8 cellular contexts compared by ENCODE assay signal in genomic region chr12:47740536-47741339, GRCh38. TPM values are rescaled to one million over a fixed set of nuclear protein-coding genes. Genes with fewer than 3 reads are reported as not detected.
DNase-seq lines count a peak whose midpoint lies in the region; ATAC-seq and TF ChIP-seq lines count a peak whose summit lies in the region.

No MANE protein-coding gene starts in this region.

- no peak for TF ChIP-seq CTCF in chondrocyte (IDR thresholded peaks at IDR 0.05)
- no peak for TF ChIP-seq CTCF in glutamatergic neuron (IDR thresholded peaks at IDR 0.05; ENCODE audit: partially characterized antibody, unreplicated experiment)

- peaks cover 27% of the 10 kb centered on the region for H3K27me3 Mint-ChIP-seq in chondrocyte (ENCODE audit: low read depth)
- H3K27me3 Mint-ChIP-seq in glutamatergic neuron (ENCODE audit: unreplicated experiment), result peaks cover 21% of the 10 kb centered on the region

- H3K4me3 Mint-ChIP-seq in chondrocyte (ENCODE audit: unreplicated experiment) (no peak overlapping the region), glutamatergic neuron (ENCODE audit: unreplicated experiment) (no peak overlapping the region)

- ATAC-seq in GM21529 (IDR thresholded peaks at IDR 0.05; ENCODE audit: unreplicated experiment), result peak; percentile 47

- H3K36me3 Mint-ChIP-seq in chondrocyte (ENCODE audit: low read depth), result no peaks in the 10 kb centered on the region
- no peaks in the 10 kb centered on the region for H3K36me3 Mint-ChIP-seq in glutamatergic neuron (ENCODE audit: unreplicated experiment)

- H3K9me3 Mint-ChIP-seq in chondrocyte (ENCODE audit: low read depth) (no peaks in the 10 kb centered on the region), glutamatergic neuron (ENCODE audit: unreplicated experiment) (peaks cover 22% of the 10 kb centered on the region)

- H3K4me1 Mint-ChIP-seq in chondrocyte (ENCODE audit: low read depth) (peaks cover 28% of the 10 kb centered on the region), glutamatergic neuron (ENCODE audit: low read depth, unreplicated experiment) (peaks cover 16% of the 10 kb centered on the region)

- DNase-seq in DMS53 treated with DMSO at 0.1 percent for 48 hours (lab: John Stamatoyannopoulos, UW; ENCODE audit: unreplicated experiment), result peak; percentile 86
- peak; percentile 70 for DNase-seq in NAMALWA (ENCODE audit: low spot score)
- peak; percentile 17 to 33 for DNase-seq in lung microvascular endothelial cell (ENCODE audit: low read depth in 2 of 2)
- DNase-seq in chondrocyte (ENCODE audit: low spot score), result no peak
- DNase-seq in epidermal melanocyte (ENCODE audit: insufficient read length, low spot score), result no peak
- no peak for DNase-seq in activated CD8-positive, alpha-beta memory T cell treated with anti-CD3 and anti-CD28 coated beads, Interleukin-2, amount 50 U/mL, for 4 hours
- no peak for DNase-seq in glutamatergic neuron

- no peak overlapping the region for H3K27ac Mint-ChIP-seq in chondrocyte (ENCODE audit: unreplicated experiment)
- H3K27ac Mint-ChIP-seq in glutamatergic neuron (ENCODE audit: unreplicated experiment), result no peak overlapping the region

RNA-seq across cellular contexts. Expression of gene ENDOU, which starts 15.4 kb away (rescaled TPM):
- total RNA-seq in lung microvascular endothelial cell (under 0.01 TPM in 1 of 2 replicates, not detected in the other), chondrocyte (not detected in 3 replicates), glutamatergic neuron (ENCODE audit: unreplicated experiment) (not detected)

RNA-seq across cellular contexts. Expression of gene RAPGEF3, which starts 17.9 kb away (rescaled TPM):
- total RNA-seq in lung microvascular endothelial cell (7.1 and 11.8 TPM in 2 replicates), chondrocyte (1.3 to 1.8 TPM (median 1.3 TPM) in 3 replicates), glutamatergic neuron (ENCODE audit: unreplicated experiment) (0.81 TPM)

RNA-seq across cellular contexts. Expression of gene SLC48A1, which starts 32.3 kb away (rescaled TPM):
- total RNA-seq in lung microvascular endothelial cell (10.1 and 12.6 TPM in 2 replicates), chondrocyte (11.4 to 18.4 TPM (median 11.5 TPM) in 3 replicates), glutamatergic neuron (ENCODE audit: unreplicated experiment) (15.7 TPM)

RNA-seq across cellular contexts. Expression of gene RPAP3, which starts 34.9 kb away (rescaled TPM):
- total RNA-seq in lung microvascular endothelial cell, result 5.8 and 5.9 TPM in 2 replicates
- 23.8 to 35.8 TPM (median 26.1 TPM) in 3 replicates for total RNA-seq in chondrocyte
- total RNA-seq in glutamatergic neuron (ENCODE audit: unreplicated experiment), result 29.5 TPM

Comparison
In these comparisons a context has a peak if more than half of its experiments do, and no peak if none do; other contexts are left out.
1. DNase-seq: peak in DMS53 treated with DMSO at 0.1 percent for 48 hours (single experiment), NAMALWA (single experiment) and lung microvascular endothelial cell (2 of 2); none in chondrocyte (single experiment), epidermal melanocyte (single experiment), activated CD8-positive, alpha-beta memory T cell treated with anti-CD3 and anti-CD28 coated beads, Interleukin-2, amount 50 U/mL, for 4 hours (single experiment) and glutamatergic neuron (single experiment).